8 cellular contexts compared by ENCODE assay signal in the genomic region with DNA sequence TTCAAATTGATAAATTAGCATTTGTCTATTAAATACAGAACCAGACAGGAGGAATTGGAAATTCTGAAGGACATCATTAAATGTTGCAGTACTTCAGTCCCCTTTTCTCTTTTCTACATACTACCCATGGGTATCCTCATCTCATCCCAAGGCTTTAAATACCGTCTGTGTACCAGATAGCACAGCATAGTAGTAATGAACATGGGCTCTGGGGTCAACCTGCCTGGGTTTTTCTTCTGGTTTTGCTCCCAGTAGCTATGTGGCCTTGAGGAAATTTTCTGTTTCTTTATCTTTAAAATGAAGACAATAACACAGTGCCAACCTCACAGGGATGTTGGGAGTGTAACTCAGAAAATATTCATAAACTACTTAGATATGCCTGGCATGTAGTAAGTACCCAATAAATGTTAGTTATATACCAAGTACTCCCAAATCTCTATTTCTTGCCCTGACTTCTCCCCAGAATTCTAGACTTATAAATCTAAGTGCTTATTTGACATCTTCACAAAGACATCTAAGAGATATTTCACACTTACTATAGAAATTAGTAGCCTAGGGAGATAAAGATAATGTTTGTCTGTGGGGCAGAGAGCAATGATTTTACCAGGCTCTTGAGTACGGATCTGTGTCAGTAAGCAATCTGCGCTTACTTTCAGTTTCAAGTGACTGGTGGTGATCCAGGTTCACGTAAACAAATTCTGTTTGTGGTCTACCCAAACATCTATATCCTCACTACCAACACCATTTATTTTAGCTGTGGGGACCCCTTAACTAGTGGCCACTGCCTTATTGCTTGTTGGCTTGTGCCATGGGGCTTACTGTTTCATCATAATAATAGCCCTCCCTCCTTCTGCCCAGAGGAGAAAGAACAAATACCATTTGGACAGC. TPM values are rescaled to one million over a fixed set of nuclear protein-coding genes. Genes with fewer than 3 reads are reported as not detected.
DNase-seq lines count a peak whose midpoint lies in the region; ATAC-seq, FAIRE-seq and TF ChIP-seq lines count a peak whose summit lies in the region.

No MANE protein-coding gene starts in this region.

- ATAC-seq in GM19468 (IDR thresholded peaks at IDR 0.05; ENCODE audit: extremely low read depth, unreplicated experiment) (peak; percentile 54), HG03520 (IDR thresholded peaks at IDR 0.05; ENCODE audit: unreplicated experiment) (peak; percentile 54), GM18520 (IDR thresholded peaks at IDR 0.05; ENCODE audit: unreplicated experiment) (no peak)

- H3K4me1 ChIP-seq in H1 (replicated peaks in 1 of 4; ENCODE audit: control insufficient read depth in 3 of 4, insufficient read depth in 4 of 4, low read length in 3 of 4) (peaks cover 0 to 3% (median 0%) of the 10 kb centered on the region in 4 experiments; a peak in 1 of 7 replicates), trophoblast cell (ENCODE audit: control insufficient read depth in 1 of 2, insufficient read depth in 2 of 2, low read length in 2 of 2) (no peaks in the 10 kb centered on the region)

- TF ChIP-seq RAD21 in H1 (IDR thresholded peaks at IDR 0.05 in 1 of 2, conservative IDR thresholded peaks at IDR 0.05 in 1 of 2; ENCODE audit: low read depth in 2 of 2, low read length in 2 of 2): no peak

- CTCF ChIA-PET in H1 (lab: Charles Lee; ENCODE audit: partially characterized antibody): no interaction called here

- no peak for TF ChIP-seq POLR2A in H1 (IDR thresholded peaks at IDR 0.05; ENCODE audit: control extremely low read depth in 1 of 2, low read depth in 2 of 2, low read length in 2 of 2)

- no peaks in the 10 kb centered on the region for H3K27me3 ChIP-seq in H1 (replicated peaks in 1 of 4; ENCODE audit: control insufficient read depth in 3 of 4, extremely low read depth in 1 of 4, insufficient read depth in 3 of 4, low read length in 3 of 4)
- no peaks in the 10 kb centered on the region for H3K27me3 ChIP-seq in trophoblast cell (ENCODE audit: insufficient read depth, low read length)

- H3K14ac ChIP-seq in H1 (ENCODE audit: insufficient read length) (no peak overlapping the region), trophoblast cell (ENCODE audit: low read length) (no peak overlapping the region)

- H4K91ac ChIP-seq in H1 (replicated peaks; ENCODE audit: insufficient read length, low read length): no peak overlapping the region
- no peak overlapping the region for H4K91ac ChIP-seq in trophoblast cell (ENCODE audit: low read depth, low read length)

- H2BK120ac ChIP-seq in H1 (replicated peaks; ENCODE audit: low read depth, low read length) (no peak overlapping the region), trophoblast cell (ENCODE audit: insufficient read depth, low read length, poor library complexity) (no peak overlapping the region)

- no peak for TF ChIP-seq CTCF in H1 (IDR thresholded peaks at IDR 0.05; ENCODE audit: control extremely low read depth in 1 of 3, insufficient read depth in 1 of 3, low read depth in 1 of 3, low read length in 3 of 3)
- TF ChIP-seq CTCF in foreskin fibroblast (IDR thresholded peaks at IDR 0.05; ENCODE audit: low read depth, low read length): no peak

- no peak overlapping the region for H2AK5ac ChIP-seq in H1 (ENCODE audit: low read depth, low read length)
- H2AK5ac ChIP-seq in trophoblast cell (ENCODE audit: low read length): no peak overlapping the region

- POLR2A ChIA-PET in H1 (lab: Charles Lee; ENCODE audit: partially characterized antibody): no interaction called here

- H2BK15ac ChIP-seq in H1 (ENCODE audit: low read length): no peak overlapping the region

- no peak overlapping the region for H2BK12ac ChIP-seq in H1 (ENCODE audit: low read depth, low read length)
- no peak overlapping the region for H2BK12ac ChIP-seq in trophoblast cell (ENCODE audit: low read length)

- H3K36me3 ChIP-seq in H1 (ENCODE audit: control insufficient read depth in 2 of 4, insufficient read depth in 4 of 4, low read length in 3 of 4) (no peaks in the 10 kb centered on the region), trophoblast cell (ENCODE audit: control insufficient read depth in 1 of 2, insufficient read depth in 2 of 2, low read length in 2 of 2) (no peaks in the 10 kb centered on the region)

- H2BK5ac ChIP-seq in H1 (ENCODE audit: low read depth, low read length) (no peak overlapping the region), trophoblast cell (ENCODE audit: low read depth, low read length, poor library complexity) (no peak overlapping the region)

- H4K5ac ChIP-seq in H1 (ENCODE audit: insufficient read length, low read depth, low read length): no peak overlapping the region

- H4K20me1 ChIP-seq in H1 (replicated peaks in 1 of 2; ENCODE audit: control insufficient read depth in 1 of 2, insufficient read depth in 2 of 2, low read length in 2 of 2): no peaks in the 10 kb centered on the region

- H3K4ac ChIP-seq in H1 (replicated peaks; ENCODE audit: insufficient read length, low read depth, low read length) (no peak overlapping the region), trophoblast cell (ENCODE audit: low read depth, low read length) (no peak overlapping the region)

- no peak overlapping the region for H2BK20ac ChIP-seq in H1 (ENCODE audit: low read length)

- H3K56ac ChIP-seq in H1 (replicated peaks; ENCODE audit: insufficient read length, low read depth, low read length): no peak overlapping the region

- H3K9ac ChIP-seq in H1 (replicated peaks in 1 of 4; ENCODE audit: extremely low read depth in 1 of 4, low read depth in 3 of 4, low read length in 3 of 4): no peak overlapping the region
- H3K9ac ChIP-seq in trophoblast cell (ENCODE audit: low read length): no peak overlapping the region

- DNase-seq in DMS53 treated with DMSO at 0.1 percent for 48 hours (lab: John Stamatoyannopoulos, UW; ENCODE audit: unreplicated experiment) (peak; percentile 17), H1 (ENCODE audit: low read depth in 1 of 2, low spot score in 2 of 2) (no peak), NOMO-1 treated with DMSO at 0.1 percent for 48 hours (lab: John Stamatoyannopoulos, UW; ENCODE audit: unreplicated experiment) (no peak), trophoblast cell (no peak), foreskin fibroblast (no peak)

- H3K4me3 ChIP-seq in H1 (ENCODE audit: extremely low read depth in 1 of 4, insufficient read depth in 2 of 4, low read depth in 3 of 4, low read length in 4 of 4) (no peak overlapping the region), trophoblast cell (ENCODE audit: low read depth, low read length) (no peak overlapping the region), foreskin fibroblast (ENCODE audit: low read depth in 1 of 2, low read length in 2 of 2) (no peak overlapping the region)

- no peak overlapping the region for H3K18ac ChIP-seq in H1 (ENCODE audit: extremely low read depth, low read length)
- H3K18ac ChIP-seq in trophoblast cell (ENCODE audit: low read length): no peak overlapping the region

- TF ChIP-seq EP300 in H1 (IDR thresholded peaks at IDR 0.05; ENCODE audit: borderline replicate concordance in 1 of 2, low read depth in 2 of 2, low read length in 2 of 2): no peak

- H4K8ac ChIP-seq in H1 (ENCODE audit: extremely low read depth, insufficient read depth, low read length) (no peak overlapping the region), trophoblast cell (ENCODE audit: low read depth, low read length) (no peak overlapping the region)

- H3K4me2 ChIP-seq in H1 (ENCODE audit: insufficient read depth in 1 of 2, low read depth in 2 of 2, low read length in 2 of 2) (no peak overlapping the region), trophoblast cell (ENCODE audit: low read length) (no peak overlapping the region)

- H3K23ac ChIP-seq in H1 (ENCODE audit: insufficient read length): no peak overlapping the region
- no peak overlapping the region for H3K23ac ChIP-seq in trophoblast cell (ENCODE audit: low read length)

- H2AFZ ChIP-seq in H1 (ENCODE audit: low read length): 0 out of 2 replicates have a peak overlapping the region, but pooled peaks have one; percentile 56
- no peak overlapping the region for H2AFZ ChIP-seq in trophoblast cell (ENCODE audit: insufficient read depth, low read length, poor library complexity)

- H3K9me3 ChIP-seq in H1 (ENCODE audit: insufficient read depth in 2 of 2, low read depth in 1 of 2, low read length in 1 of 2) (no peaks in the 10 kb centered on the region), trophoblast cell (ENCODE audit: insufficient read depth, low read depth, low read length) (no peaks in the 10 kb centered on the region)

- no peak overlapping the region for H4K12ac ChIP-seq in trophoblast cell (ENCODE audit: low read depth, low read length)

- no peak for FAIRE-seq in H1 (lab: Jason Lieb, UNC)

- H3K79me2 ChIP-seq in H1 (ENCODE audit: control insufficient read depth in 1 of 2, insufficient read depth in 2 of 2, low read length in 2 of 2): no peaks in the 10 kb centered on the region
- no peaks in the 10 kb centered on the region for H3K79me2 ChIP-seq in trophoblast cell (ENCODE audit: control insufficient read depth, insufficient read depth, low read length, poor library complexity)

- WGBS in H1 (ENCODE audit: extremely low coverage in 1 of 2, insufficient coverage in 1 of 2, insufficient read length in 1 of 2, insufficient replicate concordance in 2 of 2, low coverage in 1 of 2, low lambda C conversion rate in 2 of 2, missing lambda C conversion rate in 1 of 2), 2 experiments: 94% methylated on average over 4 of the region's 4 CpGs; no CpG with 5 or more reads in 1 of the 2 experiments
- no CpG with 5 or more reads among the region's 4 CpGs for WGBS in trophoblast cell (ENCODE audit: extremely low coverage, insufficient coverage, insufficient read length)

- H3K23me2 ChIP-seq in H1 (ENCODE audit: low read depth, low read length): no peaks in the 10 kb centered on the region

- H3K79me1 ChIP-seq in H1 (ENCODE audit: low read depth, low read length) (no peaks in the 10 kb centered on the region), trophoblast cell (ENCODE audit: low read length) (no peaks in the 10 kb centered on the region)

- H3K27ac ChIP-seq in H1 (ENCODE audit: low read depth, low read length) (no peak overlapping the region), trophoblast cell (ENCODE audit: low read depth, low read length) (no peak overlapping the region)

TF ChIP-seq in H1, 55 proteins besides CTCF, POLR2A, EP300 and RAD21 (continues in another document):
- TF ChIP-seq BCL11A (IDR thresholded peaks at IDR 0.05; ENCODE audit: low read depth in 2 of 2, low read length in 2 of 2): no peak

RNA-seq across cellular contexts. Expression of gene VANGL2, which starts 37.3 kb away (rescaled TPM):
- 62.5 TPM in 2 replicates for total RNA-seq in H1 (2021; fragmentation: NEBNext Ultra II Directional; extraction: Animal tissue kit (Norgen Biotek cat#: 25700))
- 112 and 118 TPM in 2 replicates for polyA plus RNA-seq in H1 (2011; rRNA removed)
- polyA plus RNA-seq in H1 (2011; cell fraction: cytosol; rRNA removed): 75.0 TPM
- polyA plus RNA-seq in H1 (2011; cell fraction: nucleus; rRNA removed): 107 TPM
- polyA plus RNA-seq in H1 (2012, experiment 1 of 2): 42.1 to 48.3 TPM (median 44.3 TPM) in 4 replicates
- 34.6 TPM for polyA plus RNA-seq in H1 (2012, experiment 2 of 2)
- 52.7 TPM for polyA plus RNA-seq in H1 (2013, experiment 1 of 2)
- 58.7 TPM for polyA plus RNA-seq in H1 (2013, experiment 2 of 2)
- 62.0 and 65.0 TPM in 2 replicates for polyA minus RNA-seq in H1 (2011; rRNA and poly(A)+ RNA removed)
- polyA minus RNA-seq in H1 (2011; cell fraction: cytosol; rRNA and poly(A)+ RNA removed): 27.4 TPM
- 26.2 TPM for polyA minus RNA-seq in H1 (2011; cell fraction: nucleus; rRNA and poly(A)+ RNA removed)
- 22.6 and 23.1 TPM in 2 replicates for polyA plus RNA-seq in trophoblast cell (2013)
